1 cellular context compared by ENCODE assay signal in the genomic region with DNA sequence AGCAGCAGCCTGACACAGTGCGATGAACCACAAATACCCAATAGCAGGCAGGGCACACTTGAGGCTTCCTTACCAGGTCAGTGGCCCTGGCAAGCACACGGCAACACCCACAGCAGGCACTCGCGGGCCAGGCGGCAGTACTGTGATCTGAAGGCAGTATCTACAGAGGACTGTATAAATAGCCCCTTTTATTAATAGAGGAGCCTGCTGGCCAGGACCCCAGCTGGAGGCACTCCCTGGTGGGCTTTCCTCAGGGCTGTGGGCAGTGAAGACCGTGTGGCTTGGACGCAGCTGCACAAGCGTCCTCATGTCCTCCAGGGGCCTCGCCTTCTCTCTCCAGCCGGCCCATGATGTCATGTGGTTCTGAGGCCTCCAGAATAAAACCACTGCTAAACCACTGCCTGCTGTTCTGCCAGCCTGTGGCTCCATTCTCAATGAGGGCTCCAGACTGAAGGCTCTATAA.
TF ChIP-seq lines count a peak whose summit lies in the region.

No MANE protein-coding gene starts in this region.

TF ChIP-seq in SK-N-SH, 30 proteins besides CTCF, POLR2A, EP300 and RAD21 (continued from another document):
- TF ChIP-seq, protein P1, sequence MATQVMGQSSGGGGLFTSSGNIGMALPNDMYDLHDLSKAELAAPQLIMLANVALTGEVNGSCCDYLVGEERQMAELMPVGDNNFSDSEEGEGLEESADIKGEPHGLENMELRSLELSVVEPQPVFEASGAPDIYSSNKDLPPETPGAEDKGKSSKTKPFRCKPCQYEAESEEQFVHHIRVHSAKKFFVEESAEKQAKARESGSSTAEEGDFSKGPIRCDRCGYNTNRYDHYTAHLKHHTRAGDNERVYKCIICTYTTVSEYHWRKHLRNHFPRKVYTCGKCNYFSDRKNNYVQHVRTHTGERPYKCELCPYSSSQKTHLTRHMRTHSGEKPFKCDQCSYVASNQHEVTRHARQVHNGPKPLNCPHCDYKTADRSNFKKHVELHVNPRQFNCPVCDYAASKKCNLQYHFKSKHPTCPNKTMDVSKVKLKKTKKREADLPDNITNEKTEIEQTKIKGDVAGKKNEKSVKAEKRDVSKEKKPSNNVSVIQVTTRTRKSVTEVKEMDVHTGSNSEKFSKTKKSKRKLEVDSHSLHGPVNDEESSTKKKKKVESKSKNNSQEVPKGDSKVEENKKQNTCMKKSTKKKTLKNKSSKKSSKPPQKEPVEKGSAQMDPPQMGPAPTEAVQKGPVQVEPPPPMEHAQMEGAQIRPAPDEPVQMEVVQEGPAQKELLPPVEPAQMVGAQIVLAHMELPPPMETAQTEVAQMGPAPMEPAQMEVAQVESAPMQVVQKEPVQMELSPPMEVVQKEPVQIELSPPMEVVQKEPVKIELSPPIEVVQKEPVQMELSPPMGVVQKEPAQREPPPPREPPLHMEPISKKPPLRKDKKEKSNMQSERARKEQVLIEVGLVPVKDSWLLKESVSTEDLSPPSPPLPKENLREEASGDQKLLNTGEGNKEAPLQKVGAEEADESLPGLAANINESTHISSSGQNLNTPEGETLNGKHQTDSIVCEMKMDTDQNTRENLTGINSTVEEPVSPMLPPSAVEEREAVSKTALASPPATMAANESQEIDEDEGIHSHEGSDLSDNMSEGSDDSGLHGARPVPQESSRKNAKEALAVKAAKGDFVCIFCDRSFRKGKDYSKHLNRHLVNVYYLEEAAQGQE (IDR thresholded peaks at IDR 0.05; ENCODE audit: low read depth, low read length): no peak
- TF ChIP-seq NRF1 (IDR thresholded peaks at IDR 0.05; ENCODE audit: low read depth, low read length) (no peak), FOXM1 (IDR thresholded peaks at IDR 0.05; ENCODE audit: low read depth) (no peak), CHD2 (IDR thresholded peaks at IDR 0.05; ENCODE audit: low read length, partially characterized antibody) (no peak), GABPA (IDR thresholded peaks at IDR 0.05; ENCODE audit: low read depth) (no peak), FOXJ3 (CRISPR knock-in tag; IDR thresholded peaks at IDR 0.05) (no peak), NFIC (IDR thresholded peaks at IDR 0.05; ENCODE audit: borderline replicate concordance) (no peak), MXI1 (IDR thresholded peaks at IDR 0.05; ENCODE audit: low read depth, low read length) (no peak), RFX5 (IDR thresholded peaks at IDR 0.05; ENCODE audit: low read length) (no peak)
- TF ChIP-seq, protein P2, sequence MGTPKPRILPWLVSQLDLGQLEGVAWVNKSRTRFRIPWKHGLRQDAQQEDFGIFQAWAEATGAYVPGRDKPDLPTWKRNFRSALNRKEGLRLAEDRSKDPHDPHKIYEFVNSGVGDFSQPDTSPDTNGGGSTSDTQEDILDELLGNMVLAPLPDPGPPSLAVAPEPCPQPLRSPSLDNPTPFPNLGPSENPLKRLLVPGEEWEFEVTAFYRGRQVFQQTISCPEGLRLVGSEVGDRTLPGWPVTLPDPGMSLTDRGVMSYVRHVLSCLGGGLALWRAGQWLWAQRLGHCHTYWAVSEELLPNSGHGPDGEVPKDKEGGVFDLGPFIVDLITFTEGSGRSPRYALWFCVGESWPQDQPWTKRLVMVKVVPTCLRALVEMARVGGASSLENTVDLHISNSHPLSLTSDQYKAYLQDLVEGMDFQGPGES (IDR thresholded peaks at IDR 0.05; ENCODE audit: low read depth, low read length): no peak
